ENCODE assay signal across 1 cellular context in the genomic region with DNA sequence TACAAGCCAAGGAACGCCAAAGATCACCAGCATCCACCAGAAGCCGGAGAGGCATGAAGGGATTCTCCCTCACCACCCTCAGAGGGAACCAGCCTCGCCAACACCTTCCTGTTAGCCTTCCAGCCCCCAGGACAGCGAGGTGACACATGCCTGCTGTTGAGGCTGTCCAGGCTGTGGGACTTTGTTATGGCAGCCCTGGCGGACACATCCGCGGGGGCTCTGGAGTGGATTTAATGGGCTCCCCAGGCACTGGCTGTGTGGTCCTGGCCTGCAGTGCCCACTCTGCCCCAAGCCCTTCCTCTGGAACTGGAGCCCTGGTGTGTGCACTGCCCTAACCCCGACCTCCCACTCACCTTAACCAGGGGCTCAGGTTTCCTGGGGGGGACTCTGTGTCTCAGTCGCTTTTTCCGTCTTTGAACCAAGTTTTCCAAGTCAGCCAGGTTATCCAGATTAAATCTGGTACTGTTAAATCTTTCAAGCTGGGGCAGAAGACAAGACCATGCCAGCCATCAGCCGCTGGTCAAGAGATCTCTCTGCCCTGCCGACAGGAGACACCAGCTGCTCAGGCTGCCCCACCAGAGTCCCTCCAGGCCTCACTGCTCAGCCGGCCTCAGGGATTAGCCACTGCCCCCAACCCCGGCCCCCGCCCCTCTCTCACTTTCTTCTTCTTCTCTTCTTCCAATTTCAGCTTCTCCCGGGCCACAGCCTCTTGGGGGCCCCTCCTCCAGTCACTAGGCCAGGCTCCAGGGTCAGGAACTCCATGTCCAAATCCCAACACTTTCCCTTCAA.
TF ChIP-seq lines count a peak whose summit lies in the region.

No MANE protein-coding gene starts in this region.

TF ChIP-seq in WTC11, 78 proteins besides CTCF, POLR2A, EP300 and RAD21:
- no peak for TF ChIP-seq CBFB (CRISPR knock-in tag; IDR thresholded peaks at IDR 0.05; ENCODE audit: low read depth)
- no peak for TF ChIP-seq TEAD1 (CRISPR knock-in tag; IDR thresholded peaks at IDR 0.05)
- TF ChIP-seq ZNF423 (CRISPR knock-in tag; IDR thresholded peaks at IDR 0.05): no peak
- no peak for TF ChIP-seq SMAD3 (CRISPR knock-in tag; IDR thresholded peaks at IDR 0.05; ENCODE audit: borderline replicate concordance)
- TF ChIP-seq, protein P1, sequence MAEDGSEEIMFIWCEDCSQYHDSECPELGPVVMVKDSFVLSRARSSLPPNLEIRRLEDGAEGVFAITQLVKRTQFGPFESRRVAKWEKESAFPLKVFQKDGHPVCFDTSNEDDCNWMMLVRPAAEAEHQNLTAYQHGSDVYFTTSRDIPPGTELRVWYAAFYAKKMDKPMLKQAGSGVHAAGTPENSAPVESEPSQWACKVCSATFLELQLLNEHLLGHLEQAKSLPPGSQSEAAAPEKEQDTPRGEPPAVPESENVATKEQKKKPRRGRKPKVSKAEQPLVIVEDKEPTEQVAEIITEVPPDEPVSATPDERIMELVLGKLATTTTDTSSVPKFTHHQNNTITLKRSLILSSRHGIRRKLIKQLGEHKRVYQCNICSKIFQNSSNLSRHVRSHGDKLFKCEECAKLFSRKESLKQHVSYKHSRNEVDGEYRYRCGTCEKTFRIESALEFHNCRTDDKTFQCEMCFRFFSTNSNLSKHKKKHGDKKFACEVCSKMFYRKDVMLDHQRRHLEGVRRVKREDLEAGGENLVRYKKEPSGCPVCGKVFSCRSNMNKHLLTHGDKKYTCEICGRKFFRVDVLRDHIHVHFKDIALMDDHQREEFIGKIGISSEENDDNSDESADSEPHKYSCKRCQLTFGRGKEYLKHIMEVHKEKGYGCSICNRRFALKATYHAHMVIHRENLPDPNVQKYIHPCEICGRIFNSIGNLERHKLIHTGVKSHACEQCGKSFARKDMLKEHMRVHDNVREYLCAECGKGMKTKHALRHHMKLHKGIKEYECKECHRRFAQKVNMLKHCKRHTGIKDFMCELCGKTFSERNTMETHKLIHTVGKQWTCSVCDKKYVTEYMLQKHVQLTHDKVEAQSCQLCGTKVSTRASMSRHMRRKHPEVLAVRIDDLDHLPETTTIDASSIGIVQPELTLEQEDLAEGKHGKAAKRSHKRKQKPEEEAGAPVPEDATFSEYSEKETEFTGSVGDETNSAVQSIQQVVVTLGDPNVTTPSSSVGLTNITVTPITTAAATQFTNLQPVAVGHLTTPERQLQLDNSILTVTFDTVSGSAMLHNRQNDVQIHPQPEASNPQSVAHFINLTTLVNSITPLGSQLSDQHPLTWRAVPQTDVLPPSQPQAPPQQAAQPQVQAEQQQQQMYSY (CRISPR knock-in tag; IDR thresholded peaks at IDR 0.05): no peak
- TF ChIP-seq HMGA2 (CRISPR knock-in tag; IDR thresholded peaks at IDR 0.05): no peak
- no peak for TF ChIP-seq PRRX2 (CRISPR knock-in tag; IDR thresholded peaks at IDR 0.05)
- TF ChIP-seq GTF2I (CRISPR knock-in tag; conservative IDR thresholded peaks at IDR 0.05): no peak
- TF ChIP-seq, protein P2, sequence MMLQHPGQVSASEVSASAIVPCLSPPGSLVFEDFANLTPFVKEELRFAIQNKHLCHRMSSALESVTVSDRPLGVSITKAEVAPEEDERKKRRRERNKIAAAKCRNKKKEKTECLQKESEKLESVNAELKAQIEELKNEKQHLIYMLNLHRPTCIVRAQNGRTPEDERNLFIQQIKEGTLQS (CRISPR knock-in tag; conservative IDR thresholded peaks at IDR 0.05): no peak
- TF ChIP-seq, protein P3, sequence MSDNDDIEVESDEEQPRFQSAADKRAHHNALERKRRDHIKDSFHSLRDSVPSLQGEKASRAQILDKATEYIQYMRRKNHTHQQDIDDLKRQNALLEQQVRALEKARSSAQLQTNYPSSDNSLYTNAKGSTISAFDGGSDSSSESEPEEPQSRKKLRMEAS (CRISPR knock-in tag; IDR thresholded peaks at IDR 0.05): no peak
- no peak for TF ChIP-seq GRHL2 (CRISPR knock-in tag; IDR thresholded peaks at IDR 0.05; ENCODE audit: insufficient replicate concordance, severe bottlenecking)
- no peak for TF ChIP-seq KAT7 (CRISPR knock-in tag; IDR thresholded peaks at IDR 0.05; ENCODE audit: borderline replicate concordance)
- TF ChIP-seq OVOL2 (CRISPR knock-in tag; IDR thresholded peaks at IDR 0.05; ENCODE audit: borderline replicate concordance): no peak
- TF ChIP-seq, protein P4, sequence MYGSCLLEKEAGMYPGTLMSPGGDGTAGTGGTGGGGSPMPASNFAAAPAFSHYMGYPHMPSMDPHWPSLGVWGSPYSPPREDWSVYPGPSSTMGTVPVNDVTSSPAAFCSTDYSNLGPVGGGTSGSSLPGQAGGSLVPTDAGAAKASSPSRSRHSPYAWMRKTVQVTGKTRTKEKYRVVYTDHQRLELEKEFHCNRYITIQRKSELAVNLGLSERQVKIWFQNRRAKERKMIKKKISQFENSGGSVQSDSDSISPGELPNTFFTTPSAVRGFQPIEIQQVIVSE (CRISPR knock-in tag; IDR thresholded peaks at IDR 0.05; ENCODE audit: borderline replicate concordance): no peak
- TF ChIP-seq FOXK1 (CRISPR knock-in tag; IDR thresholded peaks at IDR 0.05): no peak
- TF ChIP-seq ZNF671 (CRISPR knock-in tag; IDR thresholded peaks at IDR 0.05): no peak
- TF ChIP-seq, protein P5, sequence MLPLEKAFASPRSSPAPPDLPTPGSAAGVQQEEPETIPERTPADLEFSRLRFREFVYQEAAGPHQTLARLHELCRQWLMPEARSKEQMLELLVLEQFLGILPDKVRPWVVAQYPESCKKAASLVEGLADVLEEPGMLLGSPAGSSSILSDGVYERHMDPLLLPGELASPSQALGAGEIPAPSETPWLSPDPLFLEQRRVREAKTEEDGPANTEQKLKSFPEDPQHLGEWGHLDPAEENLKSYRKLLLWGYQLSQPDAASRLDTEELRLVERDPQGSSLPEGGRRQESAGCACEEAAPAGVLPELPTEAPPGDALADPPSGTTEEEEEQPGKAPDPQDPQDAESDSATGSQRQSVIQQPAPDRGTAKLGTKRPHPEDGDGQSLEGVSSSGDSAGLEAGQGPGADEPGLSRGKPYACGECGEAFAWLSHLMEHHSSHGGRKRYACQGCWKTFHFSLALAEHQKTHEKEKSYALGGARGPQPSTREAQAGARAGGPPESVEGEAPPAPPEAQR (CRISPR knock-in tag; IDR thresholded peaks at IDR 0.05): no peak
